ENCODE assay signal across 1 cellular context in the genomic region with DNA sequence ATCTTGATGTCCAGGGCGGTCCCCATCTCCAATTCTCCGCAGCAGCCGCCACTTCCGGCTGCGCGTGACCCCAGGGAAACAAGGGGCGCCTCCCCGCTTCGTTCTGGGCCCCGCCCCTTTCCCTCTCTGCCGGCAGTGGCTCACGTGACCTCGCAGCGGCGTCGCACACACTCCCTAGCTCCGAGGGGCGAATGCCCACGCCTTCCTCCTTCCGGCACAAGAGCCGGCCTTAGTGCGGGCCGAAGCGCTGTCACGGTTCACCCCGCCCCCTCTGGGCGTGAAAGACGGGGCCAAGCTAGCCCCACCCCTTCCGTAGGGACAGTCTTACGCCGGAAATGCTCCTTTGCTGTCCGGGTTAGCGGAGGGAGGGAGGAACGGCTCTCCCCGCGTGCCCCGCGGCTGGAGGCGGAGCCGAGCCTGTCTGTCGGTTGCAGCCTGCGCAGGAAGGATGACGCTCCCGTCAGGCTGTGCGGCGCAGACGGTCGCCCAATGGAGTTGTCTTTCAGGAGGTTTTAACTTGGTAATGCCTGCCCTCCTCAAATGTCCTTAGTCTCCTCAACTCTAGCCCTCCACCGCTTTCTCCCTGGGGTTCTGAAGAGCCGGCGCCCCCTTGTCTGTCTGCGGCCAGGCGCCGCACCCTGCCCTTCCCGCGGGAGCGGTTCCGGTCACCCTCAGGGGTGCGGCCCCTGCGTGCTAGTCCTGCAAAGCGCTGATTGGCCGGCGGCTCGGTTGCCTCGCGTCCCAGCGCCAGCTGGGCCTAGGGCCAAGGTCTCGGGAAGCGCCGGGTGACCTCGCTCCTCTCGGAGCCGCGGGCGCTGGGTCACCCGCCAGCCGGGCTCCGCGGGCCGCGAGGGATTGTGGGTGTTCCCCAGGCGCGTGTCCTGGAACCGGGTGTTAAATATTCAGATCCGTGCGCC.
A peak's percentile ranks its signal among the peaks of the same experiment; 100 is the strongest.
TF ChIP-seq lines count a peak whose summit lies in the region.

A gene (minus strand): TSS at position 66 of the 917 bp plus-strand sequence. CDS start 40 bp downstream, at position 26.

TF ChIP-seq in HepG2, 621 proteins besides CTCF, POLR2A, EP300 and RAD21 (continued from another document and continues in another):
- TF ChIP-seq, protein P1, sequence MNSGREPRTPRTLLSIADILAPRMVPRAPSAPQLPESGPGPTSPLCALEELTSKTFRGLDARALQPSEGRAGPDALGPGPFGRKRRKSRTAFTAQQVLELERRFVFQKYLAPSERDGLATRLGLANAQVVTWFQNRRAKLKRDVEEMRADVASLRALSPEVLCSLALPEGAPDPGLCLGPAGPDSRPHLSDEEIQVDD (CRISPR knock-in tag; IDR thresholded peaks at IDR 0.05; ENCODE audit: borderline replicate concordance): peak; percentile 79; the same call in 1 of the 2 replicates
- TF ChIP-seq, protein P2, sequence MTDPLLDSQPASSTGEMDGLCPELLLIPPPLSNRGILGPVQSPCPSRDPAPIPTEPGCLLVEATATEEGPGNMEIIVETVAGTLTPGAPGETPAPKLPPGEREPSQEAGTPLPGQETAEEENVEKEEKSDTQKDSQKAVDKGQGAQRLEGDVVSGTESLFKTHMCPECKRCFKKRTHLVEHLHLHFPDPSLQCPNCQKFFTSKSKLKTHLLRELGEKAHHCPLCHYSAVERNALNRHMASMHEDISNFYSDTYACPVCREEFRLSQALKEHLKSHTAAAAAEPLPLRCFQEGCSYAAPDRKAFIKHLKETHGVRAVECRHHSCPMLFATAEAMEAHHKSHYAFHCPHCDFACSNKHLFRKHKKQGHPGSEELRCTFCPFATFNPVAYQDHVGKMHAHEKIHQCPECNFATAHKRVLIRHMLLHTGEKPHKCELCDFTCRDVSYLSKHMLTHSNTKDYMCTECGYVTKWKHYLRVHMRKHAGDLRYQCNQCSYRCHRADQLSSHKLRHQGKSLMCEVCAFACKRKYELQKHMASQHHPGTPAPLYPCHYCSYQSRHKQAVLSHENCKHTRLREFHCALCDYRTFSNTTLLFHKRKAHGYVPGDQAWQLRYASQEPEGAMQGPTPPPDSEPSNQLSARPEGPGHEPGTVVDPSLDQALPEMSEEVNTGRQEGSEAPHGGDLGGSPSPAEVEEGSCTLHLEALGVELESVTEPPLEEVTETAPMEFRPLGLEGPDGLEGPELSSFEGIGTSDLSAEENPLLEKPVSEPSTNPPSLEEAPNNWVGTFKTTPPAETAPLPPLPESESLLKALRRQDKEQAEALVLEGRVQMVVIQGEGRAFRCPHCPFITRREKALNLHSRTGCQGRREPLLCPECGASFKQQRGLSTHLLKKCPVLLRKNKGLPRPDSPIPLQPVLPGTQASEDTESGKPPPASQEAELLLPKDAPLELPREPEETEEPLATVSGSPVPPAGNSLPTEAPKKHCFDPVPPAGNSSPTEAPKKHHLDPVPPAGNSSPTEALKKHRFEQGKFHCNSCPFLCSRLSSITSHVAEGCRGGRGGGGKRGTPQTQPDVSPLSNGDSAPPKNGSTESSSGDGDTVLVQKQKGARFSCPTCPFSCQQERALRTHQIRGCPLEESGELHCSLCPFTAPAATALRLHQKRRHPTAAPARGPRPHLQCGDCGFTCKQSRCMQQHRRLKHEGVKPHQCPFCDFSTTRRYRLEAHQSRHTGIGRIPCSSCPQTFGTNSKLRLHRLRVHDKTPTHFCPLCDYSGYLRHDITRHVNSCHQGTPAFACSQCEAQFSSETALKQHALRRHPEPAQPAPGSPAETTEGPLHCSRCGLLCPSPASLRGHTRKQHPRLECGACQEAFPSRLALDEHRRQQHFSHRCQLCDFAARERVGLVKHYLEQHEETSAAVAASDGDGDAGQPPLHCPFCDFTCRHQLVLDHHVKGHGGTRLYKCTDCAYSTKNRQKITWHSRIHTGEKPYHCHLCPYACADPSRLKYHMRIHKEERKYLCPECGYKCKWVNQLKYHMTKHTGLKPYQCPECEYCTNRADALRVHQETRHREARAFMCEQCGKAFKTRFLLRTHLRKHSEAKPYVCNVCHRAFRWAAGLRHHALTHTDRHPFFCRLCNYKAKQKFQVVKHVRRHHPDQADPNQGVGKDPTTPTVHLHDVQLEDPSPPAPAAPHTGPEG (CRISPR knock-in tag; IDR thresholded peaks at IDR 0.05): no peak; the same call in 1 of the 2 replicates
- TF ChIP-seq, protein P3, sequence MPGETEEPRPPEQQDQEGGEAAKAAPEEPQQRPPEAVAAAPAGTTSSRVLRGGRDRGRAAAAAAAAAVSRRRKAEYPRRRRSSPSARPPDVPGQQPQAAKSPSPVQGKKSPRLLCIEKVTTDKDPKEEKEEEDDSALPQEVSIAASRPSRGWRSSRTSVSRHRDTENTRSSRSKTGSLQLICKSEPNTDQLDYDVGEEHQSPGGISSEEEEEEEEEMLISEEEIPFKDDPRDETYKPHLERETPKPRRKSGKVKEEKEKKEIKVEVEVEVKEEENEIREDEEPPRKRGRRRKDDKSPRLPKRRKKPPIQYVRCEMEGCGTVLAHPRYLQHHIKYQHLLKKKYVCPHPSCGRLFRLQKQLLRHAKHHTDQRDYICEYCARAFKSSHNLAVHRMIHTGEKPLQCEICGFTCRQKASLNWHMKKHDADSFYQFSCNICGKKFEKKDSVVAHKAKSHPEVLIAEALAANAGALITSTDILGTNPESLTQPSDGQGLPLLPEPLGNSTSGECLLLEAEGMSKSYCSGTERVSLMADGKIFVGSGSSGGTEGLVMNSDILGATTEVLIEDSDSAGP (CRISPR knock-in tag; IDR thresholded peaks at IDR 0.05; ENCODE audit: borderline replicate concordance): peak; percentile 92; the same call in 1 of the 2 replicates
- TF ChIP-seq ZNF547 (CRISPR knock-in tag; IDR thresholded peaks at IDR 0.05): peak; percentile 69
- TF ChIP-seq, protein P4, sequence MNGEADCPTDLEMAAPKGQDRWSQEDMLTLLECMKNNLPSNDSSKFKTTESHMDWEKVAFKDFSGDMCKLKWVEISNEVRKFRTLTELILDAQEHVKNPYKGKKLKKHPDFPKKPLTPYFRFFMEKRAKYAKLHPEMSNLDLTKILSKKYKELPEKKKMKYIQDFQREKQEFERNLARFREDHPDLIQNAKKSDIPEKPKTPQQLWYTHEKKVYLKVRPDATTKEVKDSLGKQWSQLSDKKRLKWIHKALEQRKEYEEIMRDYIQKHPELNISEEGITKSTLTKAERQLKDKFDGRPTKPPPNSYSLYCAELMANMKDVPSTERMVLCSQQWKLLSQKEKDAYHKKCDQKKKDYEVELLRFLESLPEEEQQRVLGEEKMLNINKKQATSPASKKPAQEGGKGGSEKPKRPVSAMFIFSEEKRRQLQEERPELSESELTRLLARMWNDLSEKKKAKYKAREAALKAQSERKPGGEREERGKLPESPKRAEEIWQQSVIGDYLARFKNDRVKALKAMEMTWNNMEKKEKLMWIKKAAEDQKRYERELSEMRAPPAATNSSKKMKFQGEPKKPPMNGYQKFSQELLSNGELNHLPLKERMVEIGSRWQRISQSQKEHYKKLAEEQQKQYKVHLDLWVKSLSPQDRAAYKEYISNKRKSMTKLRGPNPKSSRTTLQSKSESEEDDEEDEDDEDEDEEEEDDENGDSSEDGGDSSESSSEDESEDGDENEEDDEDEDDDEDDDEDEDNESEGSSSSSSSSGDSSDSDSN (CRISPR knock-in tag; IDR thresholded peaks at IDR 0.05): peak; percentile 88
- 0 out of 2 replicates have a peak, but pooled peaks have one; percentile 58 for TF ChIP-seq ZNF160 (CRISPR knock-in tag; IDR thresholded peaks at IDR 0.05)
- TF ChIP-seq TCF7 (IDR thresholded peaks at IDR 0.05; ENCODE audit: low read depth): no peak; the same call in 1 of the 2 replicates
- TF ChIP-seq KDM2A (CRISPR knock-in tag; IDR thresholded peaks at IDR 0.05; ENCODE audit: borderline replicate concordance, low read depth): peak; percentile 74
- TF ChIP-seq ATF1 (CRISPR knock-in tag; IDR thresholded peaks at IDR 0.05): 0 out of 2 replicates have a peak, but pooled peaks have one; percentile 35
- TF ChIP-seq FOXC1 (CRISPR knock-in tag; IDR thresholded peaks at IDR 0.05; ENCODE audit: borderline replicate concordance): peak; percentile 39; the same call in 1 of the 2 replicates
- no peak for TF ChIP-seq ZNF615 (CRISPR knock-in tag; IDR thresholded peaks at IDR 0.05; ENCODE audit: borderline replicate concordance)
- TF ChIP-seq, protein P5, sequence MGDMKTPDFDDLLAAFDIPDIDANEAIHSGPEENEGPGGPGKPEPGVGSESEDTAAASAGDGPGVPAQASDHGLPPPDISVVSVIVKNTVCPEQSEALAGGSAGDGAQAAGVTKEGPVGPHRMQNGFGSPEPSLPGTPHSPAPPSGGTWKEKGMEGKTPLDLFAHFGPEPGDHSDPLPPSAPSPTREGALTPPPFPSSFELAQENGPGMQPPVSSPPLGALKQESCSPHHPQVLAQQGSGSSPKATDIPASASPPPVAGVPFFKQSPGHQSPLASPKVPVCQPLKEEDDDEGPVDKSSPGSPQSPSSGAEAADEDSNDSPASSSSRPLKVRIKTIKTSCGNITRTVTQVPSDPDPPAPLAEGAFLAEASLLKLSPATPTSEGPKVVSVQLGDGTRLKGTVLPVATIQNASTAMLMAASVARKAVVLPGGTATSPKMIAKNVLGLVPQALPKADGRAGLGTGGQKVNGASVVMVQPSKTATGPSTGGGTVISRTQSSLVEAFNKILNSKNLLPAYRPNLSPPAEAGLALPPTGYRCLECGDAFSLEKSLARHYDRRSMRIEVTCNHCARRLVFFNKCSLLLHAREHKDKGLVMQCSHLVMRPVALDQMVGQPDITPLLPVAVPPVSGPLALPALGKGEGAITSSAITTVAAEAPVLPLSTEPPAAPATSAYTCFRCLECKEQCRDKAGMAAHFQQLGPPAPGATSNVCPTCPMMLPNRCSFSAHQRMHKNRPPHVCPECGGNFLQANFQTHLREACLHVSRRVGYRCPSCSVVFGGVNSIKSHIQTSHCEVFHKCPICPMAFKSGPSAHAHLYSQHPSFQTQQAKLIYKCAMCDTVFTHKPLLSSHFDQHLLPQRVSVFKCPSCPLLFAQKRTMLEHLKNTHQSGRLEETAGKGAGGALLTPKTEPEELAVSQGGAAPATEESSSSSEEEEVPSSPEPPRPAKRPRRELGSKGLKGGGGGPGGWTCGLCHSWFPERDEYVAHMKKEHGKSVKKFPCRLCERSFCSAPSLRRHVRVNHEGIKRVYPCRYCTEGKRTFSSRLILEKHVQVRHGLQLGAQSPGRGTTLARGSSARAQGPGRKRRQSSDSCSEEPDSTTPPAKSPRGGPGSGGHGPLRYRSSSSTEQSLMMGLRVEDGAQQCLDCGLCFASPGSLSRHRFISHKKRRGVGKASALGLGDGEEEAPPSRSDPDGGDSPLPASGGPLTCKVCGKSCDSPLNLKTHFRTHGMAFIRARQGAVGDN (CRISPR knock-in tag; IDR thresholded peaks at IDR 0.05): peak; percentile 97
- TF ChIP-seq MIER2 (CRISPR knock-in tag; IDR thresholded peaks at IDR 0.05): peak; percentile 50; the same call in 1 of the 2 replicates
- TF ChIP-seq SRF (IDR thresholded peaks at IDR 0.05; ENCODE audit: low read depth, low read length): 0 out of 2 replicates have a peak, but pooled peaks have one; percentile 56
- TF ChIP-seq, protein P6, sequence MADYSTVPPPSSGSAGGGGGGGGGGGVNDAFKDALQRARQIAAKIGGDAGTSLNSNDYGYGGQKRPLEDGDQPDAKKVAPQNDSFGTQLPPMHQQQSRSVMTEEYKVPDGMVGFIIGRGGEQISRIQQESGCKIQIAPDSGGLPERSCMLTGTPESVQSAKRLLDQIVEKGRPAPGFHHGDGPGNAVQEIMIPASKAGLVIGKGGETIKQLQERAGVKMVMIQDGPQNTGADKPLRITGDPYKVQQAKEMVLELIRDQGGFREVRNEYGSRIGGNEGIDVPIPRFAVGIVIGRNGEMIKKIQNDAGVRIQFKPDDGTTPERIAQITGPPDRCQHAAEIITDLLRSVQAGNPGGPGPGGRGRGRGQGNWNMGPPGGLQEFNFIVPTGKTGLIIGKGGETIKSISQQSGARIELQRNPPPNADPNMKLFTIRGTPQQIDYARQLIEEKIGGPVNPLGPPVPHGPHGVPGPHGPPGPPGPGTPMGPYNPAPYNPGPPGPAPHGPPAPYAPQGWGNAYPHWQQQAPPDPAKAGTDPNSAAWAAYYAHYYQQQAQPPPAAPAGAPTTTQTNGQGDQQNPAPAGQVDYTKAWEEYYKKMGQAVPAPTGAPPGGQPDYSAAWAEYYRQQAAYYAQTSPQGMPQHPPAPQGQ (CRISPR knock-in tag; IDR thresholded peaks at IDR 0.05; ENCODE audit: borderline replicate concordance): no peak
- TF ChIP-seq SMYD3 (CRISPR knock-in tag; IDR thresholded peaks at IDR 0.05): no peak
- no peak for TF ChIP-seq SOX13 (IDR thresholded peaks at IDR 0.05)
- peak in 1 of 2 experiments; percentile 59; a peak in 1 of 4 replicates for TF ChIP-seq SOX13 (CRISPR knock-in tag; conservative IDR thresholded peaks at IDR 0.05 in 1 of 2, IDR thresholded peaks at IDR 0.05 in 1 of 2)
- TF ChIP-seq ZNF569 (CRISPR knock-in tag; IDR thresholded peaks at IDR 0.05; ENCODE audit: borderline replicate concordance): no peak
- 0 out of 2 replicates have a peak, but pooled peaks have one; percentile 19 for TF ChIP-seq CHCHD3 (CRISPR knock-in tag; IDR thresholded peaks at IDR 0.05)
- TF ChIP-seq, protein P7, sequence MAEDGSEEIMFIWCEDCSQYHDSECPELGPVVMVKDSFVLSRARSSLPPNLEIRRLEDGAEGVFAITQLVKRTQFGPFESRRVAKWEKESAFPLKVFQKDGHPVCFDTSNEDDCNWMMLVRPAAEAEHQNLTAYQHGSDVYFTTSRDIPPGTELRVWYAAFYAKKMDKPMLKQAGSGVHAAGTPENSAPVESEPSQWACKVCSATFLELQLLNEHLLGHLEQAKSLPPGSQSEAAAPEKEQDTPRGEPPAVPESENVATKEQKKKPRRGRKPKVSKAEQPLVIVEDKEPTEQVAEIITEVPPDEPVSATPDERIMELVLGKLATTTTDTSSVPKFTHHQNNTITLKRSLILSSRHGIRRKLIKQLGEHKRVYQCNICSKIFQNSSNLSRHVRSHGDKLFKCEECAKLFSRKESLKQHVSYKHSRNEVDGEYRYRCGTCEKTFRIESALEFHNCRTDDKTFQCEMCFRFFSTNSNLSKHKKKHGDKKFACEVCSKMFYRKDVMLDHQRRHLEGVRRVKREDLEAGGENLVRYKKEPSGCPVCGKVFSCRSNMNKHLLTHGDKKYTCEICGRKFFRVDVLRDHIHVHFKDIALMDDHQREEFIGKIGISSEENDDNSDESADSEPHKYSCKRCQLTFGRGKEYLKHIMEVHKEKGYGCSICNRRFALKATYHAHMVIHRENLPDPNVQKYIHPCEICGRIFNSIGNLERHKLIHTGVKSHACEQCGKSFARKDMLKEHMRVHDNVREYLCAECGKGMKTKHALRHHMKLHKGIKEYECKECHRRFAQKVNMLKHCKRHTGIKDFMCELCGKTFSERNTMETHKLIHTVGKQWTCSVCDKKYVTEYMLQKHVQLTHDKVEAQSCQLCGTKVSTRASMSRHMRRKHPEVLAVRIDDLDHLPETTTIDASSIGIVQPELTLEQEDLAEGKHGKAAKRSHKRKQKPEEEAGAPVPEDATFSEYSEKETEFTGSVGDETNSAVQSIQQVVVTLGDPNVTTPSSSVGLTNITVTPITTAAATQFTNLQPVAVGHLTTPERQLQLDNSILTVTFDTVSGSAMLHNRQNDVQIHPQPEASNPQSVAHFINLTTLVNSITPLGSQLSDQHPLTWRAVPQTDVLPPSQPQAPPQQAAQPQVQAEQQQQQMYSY (CRISPR knock-in tag; IDR thresholded peaks at IDR 0.05): no peak
- no peak for TF ChIP-seq ZFP36 (IDR thresholded peaks at IDR 0.05; ENCODE audit: borderline replicate concordance, low read depth, low read length, partially characterized antibody)
- TF ChIP-seq, protein P8, sequence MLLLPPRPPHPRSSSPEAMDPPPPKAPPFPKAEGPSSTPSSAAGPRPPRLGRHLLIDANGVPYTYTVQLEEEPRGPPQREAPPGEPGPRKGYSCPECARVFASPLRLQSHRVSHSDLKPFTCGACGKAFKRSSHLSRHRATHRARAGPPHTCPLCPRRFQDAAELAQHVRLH (CRISPR knock-in tag; IDR thresholded peaks at IDR 0.05; ENCODE audit: borderline replicate concordance, low read depth): peak; percentile 56; the same call in 1 of the 2 replicates
